In genomic region chr1:9784508-9785133, GRCh38 we compare ENCODE assay signal across 8 cellular contexts. TPM values are rescaled to one million over a fixed set of nuclear protein-coding genes. Genes with fewer than 3 reads are reported as not detected.
DNase-seq lines count a peak whose midpoint lies in the region; ATAC-seq and TF ChIP-seq lines count a peak whose summit lies in the region.

No MANE protein-coding gene starts in this region.

- H3K4me1 Mint-ChIP-seq in CD4-positive, CD25-positive, alpha-beta regulatory T cell = peaks cover 18 to 60% (median 41%) of the 10 kb centered on the region in 4 donors
- peaks cover 38% of the 10 kb centered on the region for H3K4me1 Mint-ChIP-seq in activated T-cell treated with anti-CD3 and anti-CD28 coated beads, Interleukin-2, amount 50 U/mL, for 4 hours (ENCODE audit: low read depth)

- peak overlapping the region in 2 of 4 donors; percentile 58 to 81 for H3K4me3 Mint-ChIP-seq in CD4-positive, CD25-positive, alpha-beta regulatory T cell
- H3K4me3 Mint-ChIP-seq in activated T-cell treated with anti-CD3 and anti-CD28 coated beads, Interleukin-2, amount 50 U/mL, for 4 hours = no peak overlapping the region

- no peaks in the 10 kb centered on the region for H3K27me3 Mint-ChIP-seq in CD4-positive, CD25-positive, alpha-beta regulatory T cell
- no peaks in the 10 kb centered on the region for H3K27me3 Mint-ChIP-seq in activated T-cell treated with anti-CD3 and anti-CD28 coated beads, Interleukin-2, amount 50 U/mL, for 4 hours (ENCODE audit: low read depth)

- H3K79me2 ChIP-seq in OCI-LY7 (ENCODE audit: insufficient read depth, low read depth, low read length) = peaks cover 92% of the 10 kb centered on the region

- DNase-seq in CD4-positive, CD25-positive, alpha-beta regulatory T cell = peak; percentile 51 to 87 (median 75)
- DNase-seq in HFF-Myc (ENCODE audit: extremely low read depth, low read depth) (no peak), OCI-LY7 (ENCODE audit: low spot score) (peak; percentile 88), foreskin fibroblast (peak; percentile 24 to 58)
- DNase-seq in activated T-cell treated with anti-CD3 and anti-CD28 coated beads, Interleukin-2, amount 50 U/mL, for 4 hours = peak; percentile 59
- peak; percentile 53 for DNase-seq in stimulated activated CD4-positive, alpha-beta T cell treated with anti-CD3 and anti-CD28 coated beads, Interleukin-12 subunit alpha, Interleukin-12 subunit beta, amount 100 ng/mL, for 4 hours

- no peaks in the 10 kb centered on the region for H3K27me3 ChIP-seq in CD4-positive, CD25-positive, alpha-beta regulatory T cell (ENCODE audit: control insufficient read depth, insufficient read depth, low read length)

- peak overlapping the region in 2 of 3 donors; percentile 59 to 69 for H3K27ac Mint-ChIP-seq in CD4-positive, CD25-positive, alpha-beta regulatory T cell

- no peaks in the 10 kb centered on the region for H4K20me1 ChIP-seq in OCI-LY7 (ENCODE audit: insufficient read depth, low read length)

- CTCF ChIA-PET in OCI-LY7 (lab: Charles Lee; ENCODE audit: unreplicated experiment) = interaction anchor here (0.6 to 4.5 kb wide), 9 partner anchors 35 to 158 kb away, joined by 3 to 53 read pairs (median 4); no protein-coding TSS in a partner anchor

- H3K4me1 ChIP-seq in CD4-positive, CD25-positive, alpha-beta regulatory T cell (ENCODE audit: control insufficient read depth, insufficient read depth, low read length, poor library complexity, severe bottlenecking) = peaks cover 14% of the 10 kb centered on the region
- peaks cover 70% of the 10 kb centered on the region for H3K4me1 ChIP-seq in OCI-LY7 (ENCODE audit: insufficient read depth, low read length, poor library complexity, severe bottlenecking)

- H2AFZ ChIP-seq in OCI-LY7 (ENCODE audit: low read length) = no peak overlapping the region

- no peaks in the 10 kb centered on the region for H3K36me3 ChIP-seq in CD4-positive, CD25-positive, alpha-beta regulatory T cell (ENCODE audit: control insufficient read depth, insufficient read depth, low read length)
- H3K36me3 ChIP-seq in OCI-LY7 (ENCODE audit: insufficient read depth, low read length) = peaks cover 6% of the 10 kb centered on the region

- no peaks in the 10 kb centered on the region for H3K9me2 ChIP-seq in OCI-LY7 (ENCODE audit: insufficient read depth, low read length)

- peak overlapping the region; percentile 83 for H3K4me2 ChIP-seq in OCI-LY7 (ENCODE audit: low read length)

- no peaks in the 10 kb centered on the region for H3K9me3 ChIP-seq in CD4-positive, CD25-positive, alpha-beta regulatory T cell (ENCODE audit: control insufficient read depth in 2 of 2, low read length in 2 of 2)
- no peaks in the 10 kb centered on the region for H3K9me3 ChIP-seq in OCI-LY7 (ENCODE audit: low read length)

- BruUV-seq in OCI-LY7 (replicated peaks; lab: Mats Ljungman, UMichigan) = no TSS peak

- no peak overlapping the region for H3K27ac ChIP-seq in CD4-positive, CD25-positive, alpha-beta regulatory T cell (ENCODE audit: insufficient read depth, low read length, poor library complexity, severe bottlenecking)
- peak overlapping the region; percentile 97 for H3K27ac ChIP-seq in OCI-LY7 (ENCODE audit: low read depth, low read length, poor library complexity, severe bottlenecking)

- peaks cover 0 to 2% (median 0%) of the 10 kb centered on the region in 7 donors for H3K9me3 Mint-ChIP-seq in CD4-positive, CD25-positive, alpha-beta regulatory T cell
- H3K9me3 Mint-ChIP-seq in activated T-cell treated with anti-CD3 and anti-CD28 coated beads, Interleukin-2, amount 50 U/mL, for 4 hours = no peaks in the 10 kb centered on the region

- intact Hi-C loops in OCI-LY7 (cut with micrococcal nuclease; ENCODE audit: unreplicated experiment) = loop anchor here (1.0 to 2.0 kb wide), 5 partner anchors 38 to 248 kb away; partner anchors contain the start of genes LZIC, NMNAT1 and UBE4B

- POLR2A ChIA-PET in OCI-LY7 (lab: Charles Lee) = interaction anchor here (0.5 to 8.5 kb wide), 15 partner anchors 10 to 657 kb away, joined by 3 to 141 read pairs (median 5); partner anchors contain the start of gene PIK3CD

- TF ChIP-seq CTCF in HFF-Myc (IDR thresholded peaks at IDR 0.05; ENCODE audit: low read depth, low read length, missing control alignments) (peak; percentile 68), OCI-LY7 (conservative IDR thresholded peaks at IDR 0.05; ENCODE audit: low read length) (peak; percentile 99), foreskin fibroblast (IDR thresholded peaks at IDR 0.05; ENCODE audit: low read depth, low read length) (peak; percentile 63)

- peak; percentile 22 to 34 for ATAC-seq in CD4-positive, CD25-positive, alpha-beta regulatory T cell (ENCODE audit: low read depth in 2 of 2)
- ATAC-seq in activated T-cell treated with anti-CD3 and anti-CD28 coated beads, Interleukin-2, amount 50 U/mL, for 4 hours = peak; percentile 32 to 52
- ATAC-seq in HG02759 (IDR thresholded peaks at IDR 0.05; ENCODE audit: unreplicated experiment) (no peak), GM18858 (IDR thresholded peaks at IDR 0.05; ENCODE audit: unreplicated experiment) (no peak)

- H3K36me3 Mint-ChIP-seq in CD4-positive, CD25-positive, alpha-beta regulatory T cell = peaks cover 4% of the 10 kb centered on the region
- H3K36me3 Mint-ChIP-seq in activated T-cell treated with anti-CD3 and anti-CD28 coated beads, Interleukin-2, amount 50 U/mL, for 4 hours (ENCODE audit: insufficient read depth) = no peaks in the 10 kb centered on the region

- H3K4me3 ChIP-seq in CD4-positive, CD25-positive, alpha-beta regulatory T cell (ENCODE audit: low read depth, low read length) = no peak overlapping the region
- no peak overlapping the region for H3K4me3 ChIP-seq in HFF-Myc (replicated peaks; ENCODE audit: low read depth, low read length)
- H3K4me3 ChIP-seq in OCI-LY7 (ENCODE audit: low read depth, low read length, poor library complexity, severe bottlenecking) = peak overlapping the region; percentile 37
- no peak overlapping the region for H3K4me3 ChIP-seq in foreskin fibroblast (ENCODE audit: low read depth in 1 of 2, low read length in 2 of 2)

RNA-seq across cellular contexts. Expression of gene CLSTN1, which starts 39.1 kb away (rescaled TPM):
- 106 TPM for total RNA-seq in CD4-positive, CD25-positive, alpha-beta regulatory T cell
- 10 to 100 TPM; 19.2 to 25.4 (median 22.3) TPM for polyA plus RNA-seq in CD4-positive, CD25-positive, alpha-beta regulatory T cell
- 49.4 and 58.6 TPM in 2 replicates for total RNA-seq in OCI-LY7 (2014; rRNA removed; shearing (Covaris generic))
- 124 and 141 TPM in 2 replicates for total RNA-seq in OCI-LY7 (2022)
- 10 to 100 TPM; 34.4 to 38.5 (median 34.6) TPM for total RNA-seq in activated T-cell treated with anti-CD3 and anti-CD28 coated beads, Interleukin-2, amount 50 U/mL, for 4 hours

Comparison
In these comparisons a context has a peak if more than half of its experiments do, and no peak if none do; other contexts are left out.
1. ATAC-seq: peak in CD4-positive, CD25-positive, alpha-beta regulatory T cell (2 of 2) and activated T-cell treated with anti-CD3 and anti-CD28 coated beads, Interleukin-2, amount 50 U/mL, for 4 hours (2 of 2); none in HG02759 (single experiment) and GM18858 (single experiment).
2. Peak in every context shown above with its lines, with median percentiles within 50 percentile points of each other: CTCF ChIP-seq.